In the genomic region with DNA sequence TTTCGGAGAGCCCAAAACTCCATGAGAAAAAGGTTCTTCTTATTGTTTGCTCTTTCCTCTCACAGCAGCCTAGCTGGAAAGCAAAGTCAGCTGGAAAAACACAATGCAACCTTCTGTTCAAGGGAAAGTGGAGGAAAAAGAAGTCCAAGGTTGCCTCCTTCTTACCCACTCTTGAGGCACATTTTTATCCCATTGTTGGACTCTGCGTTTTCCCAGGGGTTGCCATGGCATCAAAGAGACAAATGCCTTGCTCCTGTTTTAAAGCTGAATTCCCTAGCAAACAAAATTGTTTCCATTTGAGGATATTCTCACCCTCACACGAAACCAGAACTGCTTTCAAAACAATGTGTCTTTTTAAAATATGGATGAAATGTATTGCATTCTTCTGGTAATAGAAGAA, we compare ENCODE assay signal across 24 cellular contexts. TPM values are rescaled to one million over a fixed set of nuclear protein-coding genes. Genes with fewer than 3 reads are reported as not detected.
DNase-seq lines count a peak whose midpoint lies in the region; ATAC-seq, FAIRE-seq and TF ChIP-seq lines count a peak whose summit lies in the region.
"Had no signal": no experiment of that assay in that cellular context is flagged by ENCODE, and none has a peak within 500 bp of the region (broad histone marks: within the 10 kb centered on the region; RNA-seq: fewer than 3 reads in every experiment).

No MANE protein-coding gene starts in this region.

- TF ChIP-seq EP300 in K562 (IDR thresholded peaks at IDR 0.05; ENCODE audit: low read length) = no peak

- peak overlapping the region; percentile 11 for H3K27ac Mint-ChIP-seq in type B pancreatic cell
- H3K27ac Mint-ChIP-seq in activated naive CD8-positive, alpha-beta T cell treated with anti-CD3 and anti-CD28 coated beads, Interleukin-2, amount 50 U/mL, for 24 hours = no peak overlapping the region
- H3K27ac Mint-ChIP-seq: activated CD4-positive, alpha-beta memory T cell treated with anti-CD3 and anti-CD28 coated beads for 36 hours; activated naive CD4-positive, alpha-beta T cell treated with anti-CD3 and anti-CD28 coated beads for 36 hours; CD14-positive monocyte; immature natural killer cell; stimulated activated naive B cell treated with anti-CD40 and anti-IgM and Interleukin-4, amounts not matched to agents 10 μg/mL and 1 μg/mL and 100 μg/mL, for 72 hours; T-helper 1 cell treated with Interleukin-12 subunit alpha and Interleukin-12 subunit beta and Interleukin-4 antibody, amounts not matched to agents 30 μg/mL and 1 μg/mL, for 36 hours had no signal

- POLR2A ChIA-PET in K562 (lab: Yijun Ruan, JAX) = interaction anchor here (0.8 to 1.9 kb wide), 4 partner anchors 11 to 473 kb away, joined by 3 to 7 read pairs (median 4); no protein-coding TSS in a partner anchor

- no peak for FAIRE-seq in K562 (lab: Jason Lieb, UNC)
- FAIRE-seq: A204.1 had no signal

- no peak for TF ChIP-seq POLR2A in K562 (conservative IDR thresholded peaks at IDR 0.05)

- ATAC-seq in heart right ventricle = peak in 1 of 8 donors; percentile 24
- ATAC-seq in K562 = no peak; the same call in 1 of the 3 replicates
- no peak for ATAC-seq in activated naive CD8-positive, alpha-beta T cell treated with anti-CD3 and anti-CD28 coated beads, Interleukin-2, amount 50 U/mL, for 24 hours
- ATAC-seq: stimulated activated naive B cell treated with anti-CD40 and anti-IgM and Interleukin-4, amounts not matched to agents 10 μg/mL and 1 μg/mL and 100 μg/mL, for 72 hours had no signal

- no peaks in the 10 kb centered on the region for H3K27me3 ChIP-seq in heart right ventricle
- no peaks in the 10 kb centered on the region for H3K27me3 ChIP-seq in K562 (ENCODE audit: control insufficient read depth in 2 of 2, insufficient read depth in 2 of 2, low read length in 2 of 2)
- H3K27me3 ChIP-seq: thyroid gland had no signal

- H3K4me1 Mint-ChIP-seq in type B pancreatic cell (ENCODE audit: unreplicated experiment) = no peaks in the 10 kb centered on the region
- H3K4me1 Mint-ChIP-seq in activated naive CD8-positive, alpha-beta T cell treated with anti-CD3 and anti-CD28 coated beads, Interleukin-2, amount 50 U/mL, for 24 hours = no peaks in the 10 kb centered on the region
- H3K4me1 Mint-ChIP-seq: CD14-positive monocyte; immature natural killer cell; stimulated activated naive B cell treated with anti-CD40 and anti-IgM and Interleukin-4, amounts not matched to agents 10 μg/mL and 1 μg/mL and 100 μg/mL, for 72 hours had no signal

- H3K27me3 Mint-ChIP-seq in type B pancreatic cell = no peaks in the 10 kb centered on the region
- H3K27me3 Mint-ChIP-seq in activated naive CD8-positive, alpha-beta T cell treated with anti-CD3 and anti-CD28 coated beads, Interleukin-2, amount 50 U/mL, for 24 hours = no peaks in the 10 kb centered on the region
- H3K27me3 Mint-ChIP-seq: activated CD4-positive, alpha-beta memory T cell treated with anti-CD3 and anti-CD28 coated beads for 36 hours; brain had no signal

- WGBS in heart right ventricle, 2 donors = 56 to 59% methylated on average over 3 of the region's 3 CpGs
- 20% methylated on average over 3 of the region's 3 CpGs for WGBS in K562 (ENCODE audit: insufficient coverage, low coverage, missing lambda C conversion rate)

- H3K36me3 ChIP-seq in heart right ventricle = no peaks in the 10 kb centered on the region
- no peaks in the 10 kb centered on the region for H3K36me3 ChIP-seq in K562 (ENCODE audit: control insufficient read depth, insufficient read depth, low read length)
- H3K36me3 ChIP-seq: thyroid gland had no signal

- TF ChIP-seq RAD21 in K562 (CRISPR knock-in tag; conservative IDR thresholded peaks at IDR 0.05 in 1 of 2, IDR thresholded peaks at IDR 0.05 in 1 of 2) = no peak

- in situ Hi-C loops in K562 (cut with MboI) = no loop called here

- H3K9me3 Mint-ChIP-seq in type B pancreatic cell = no peaks in the 10 kb centered on the region
- H3K9me3 Mint-ChIP-seq in activated naive CD8-positive, alpha-beta T cell treated with anti-CD3 and anti-CD28 coated beads, Interleukin-2, amount 50 U/mL, for 24 hours = no peaks in the 10 kb centered on the region
- H3K9me3 Mint-ChIP-seq: activated CD4-positive, alpha-beta memory T cell treated with anti-CD3 and anti-CD28 coated beads for 36 hours; activated naive CD4-positive, alpha-beta T cell treated with anti-CD3 and anti-CD28 coated beads for 36 hours; brain; T-helper 1 cell treated with Interleukin-12 subunit alpha and Interleukin-12 subunit beta and Interleukin-4 antibody, amounts not matched to agents 30 μg/mL and 1 μg/mL, for 36 hours had no signal

- H3K79me2 ChIP-seq in K562 (ENCODE audit: control insufficient read depth, insufficient read depth, low read length) = no peaks in the 10 kb centered on the region

- DNase-seq in heart right ventricle (no peak), cardiac septum (ENCODE audit: low spot score) (no peak), K562 (ENCODE audit: extremely low read depth in 1 of 4, low spot score in 3 of 4) (peak in 1 of 4 experiments; percentile 21), medulla oblongata (ENCODE audit: extremely low spot score) (peak; percentile 5), type B pancreatic cell (ENCODE audit: extremely low spot score, unreplicated experiment) (no peak), RPMI8226 (no peak), HT-29 (ENCODE audit: low spot score) (no peak)
- DNase-seq in activated naive CD8-positive, alpha-beta T cell treated with anti-CD3 and anti-CD28 coated beads, Interleukin-2, amount 50 U/mL, for 24 hours = no peak
- DNase-seq: activated CD4-positive, alpha-beta memory T cell treated with anti-CD3 and anti-CD28 coated beads for 36 hours; activated naive CD4-positive, alpha-beta T cell treated with anti-CD3 and anti-CD28 coated beads for 36 hours; DMS153; GOT3; immature natural killer cell; KBM-7; mesendoderm; NCI-H1092; NCI-H524 treated with DMSO at 0.1 percent for 48 hours; stimulated activated naive B cell treated with anti-CD40 and anti-IgM and Interleukin-4, amounts not matched to agents 10 μg/mL and 1 μg/mL and 100 μg/mL, for 72 hours; thyroid gland had no signal

- no TSS peak for BruUV-seq in K562 (replicated peaks; lab: Mats Ljungman, UMichigan)

- no peaks in the 10 kb centered on the region for H4K20me1 ChIP-seq in K562 (replicated peaks; ENCODE audit: control insufficient read depth, insufficient read depth, low read length)

- peak overlapping the region in 1 of 2 experiments; percentile 34; a peak in 1 of 4 replicates for H3K9ac ChIP-seq in K562 (ENCODE audit: insufficient read depth in 1 of 2, low read depth in 2 of 2, low read length in 2 of 2)

- CTCF ChIA-PET in K562 (lab: Yijun Ruan, JAX; ENCODE audit: low intra/inter-chr PET ratio) = no interaction called here

- peak overlapping the region; percentile 93 for H2AFZ ChIP-seq in K562 (ENCODE audit: low read depth, low read length)

- H3K27ac ChIP-seq in heart right ventricle (peak overlapping the region in 7 of 10 donors; percentile 18 to 72 (median 60)), K562 (ENCODE audit: extremely low read depth, low read depth, low read length) (peak overlapping the region; percentile 75)
- H3K27ac ChIP-seq: epithelial cell of prostate, thyroid gland had no signal

- H3K4me3 ChIP-seq in heart right ventricle (no peak overlapping the region), K562 (no peak overlapping the region)
- H3K4me3 ChIP-seq: thyroid gland had no signal

- peaks cover 2 to 60% (median 33%) of the 10 kb centered on the region in 9 donors for H3K4me1 ChIP-seq in heart right ventricle
- peaks cover 6 to 31% of the 10 kb centered on the region in 2 experiments; a peak in 4 of 5 replicates for H3K4me1 ChIP-seq in K562 (replicated peaks in 1 of 2; ENCODE audit: control insufficient read depth in 2 of 2, insufficient read depth in 2 of 2, low read length in 2 of 2)
- H3K4me1 ChIP-seq: thyroid gland had no signal

- no peaks in the 10 kb centered on the region for H3K9me1 ChIP-seq in K562 (ENCODE audit: control insufficient read depth, insufficient read depth, low read length)

- no peaks in the 10 kb centered on the region for H3K36me3 Mint-ChIP-seq in type B pancreatic cell
- no peaks in the 10 kb centered on the region for H3K36me3 Mint-ChIP-seq in activated naive CD8-positive, alpha-beta T cell treated with anti-CD3 and anti-CD28 coated beads, Interleukin-2, amount 50 U/mL, for 24 hours (ENCODE audit: low read depth)
- H3K36me3 Mint-ChIP-seq: activated CD4-positive, alpha-beta memory T cell treated with anti-CD3 and anti-CD28 coated beads for 36 hours; brain; CD14-positive monocyte; immature natural killer cell; stimulated activated naive B cell treated with anti-CD40 and anti-IgM and Interleukin-4, amounts not matched to agents 10 μg/mL and 1 μg/mL and 100 μg/mL, for 72 hours had no signal

- TF ChIP-seq CTCF in heart right ventricle (IDR thresholded peaks at IDR 0.05) (no peak), K562 (IDR thresholded peaks at IDR 0.05 in 2 of 3, conservative IDR thresholded peaks at IDR 0.05 in 1 of 3; ENCODE audit: insufficient read depth in 2 of 3, low read depth in 1 of 3, low read length in 3 of 3) (no peak), type B pancreatic cell (conservative IDR thresholded peaks at IDR 0.05) (no peak)

- intact Hi-C loops in heart right ventricle (cut with DNase I) (loop anchor here in 5 of 10 donors (5.0 to 10.0 kb wide), 3 partner anchors 37 to 84 kb away; partner anchors contain the start of gene PALMD (in 1 of the 5)), cardiac septum (cut with DNase I) (loop anchor here (5.0 kb wide), 1 partner anchor 118 kb away; no protein-coding TSS in a partner anchor), K562 (cut with micrococcal nuclease) (no loop called here)

- no peak overlapping the region for H3K4me3 Mint-ChIP-seq in type B pancreatic cell
- no peak overlapping the region for H3K4me3 Mint-ChIP-seq in activated naive CD8-positive, alpha-beta T cell treated with anti-CD3 and anti-CD28 coated beads, Interleukin-2, amount 50 U/mL, for 24 hours
- H3K4me3 Mint-ChIP-seq: activated CD4-positive, alpha-beta memory T cell treated with anti-CD3 and anti-CD28 coated beads for 36 hours; activated naive CD4-positive, alpha-beta T cell treated with anti-CD3 and anti-CD28 coated beads for 36 hours; CD14-positive monocyte; immature natural killer cell; stimulated activated naive B cell treated with anti-CD40 and anti-IgM and Interleukin-4, amounts not matched to agents 10 μg/mL and 1 μg/mL and 100 μg/mL, for 72 hours; T-helper 1 cell treated with Interleukin-12 subunit alpha and Interleukin-12 subunit beta and Interleukin-4 antibody, amounts not matched to agents 30 μg/mL and 1 μg/mL, for 36 hours had no signal

- H3K9me3 ChIP-seq in heart right ventricle (peaks cover 0 to 4% (median 0%) of the 10 kb centered on the region in 11 donors), K562 (replicated peaks; ENCODE audit: control insufficient read depth, insufficient read depth, low read depth, low read length) (0 out of 2 replicates have a peak, but pooled peaks cover 7% of the 10 kb centered on the region)
- H3K9me3 ChIP-seq: thyroid gland had no signal

- H3K4me2 ChIP-seq in K562 (ENCODE audit: insufficient read depth, low read length) = 0 out of 2 replicates have a peak overlapping the region, but pooled peaks have one; percentile 30

RNA-seq across cellular contexts. Expression of gene PALMD, which starts 45.1 kb away (rescaled TPM):
- 100 to 1,000 TPM in 7 of 10 donors, 10 to 100 TPM in 3; 82.5 to 173 (median 121) TPM for total RNA-seq in heart right ventricle
- polyA plus RNA-seq in heart right ventricle = 100 to 1,000 TPM in 1 of 2 donors, 10 to 100 TPM in 1; 81.2 to 194 TPM
- total RNA-seq in cardiac septum = 67.0 TPM
- 1.6 and 2.4 TPM in 2 replicates for total RNA-seq in K562 (2011; cell fraction: chromatin; rRNA removed; ENCODE audit: low replicate concordance)
- total RNA-seq in K562 (2011; cell fraction: nucleolus; rRNA removed) = 0.67 and 1.2 TPM in 2 replicates
- 1.6 and 4.3 TPM in 2 replicates for total RNA-seq in K562 (2011; cell fraction: nucleoplasm; rRNA removed)
- total RNA-seq in K562 (2014; rRNA removed) = 5.4 and 5.7 TPM in 2 replicates
- 8.4 and 8.6 TPM in 2 replicates for total RNA-seq in K562 (2014; rRNA removed; fragmentation: Illumina TruSeq; extraction: Trizol)
- total RNA-seq in K562 (2015; rRNA removed; fragmentation: Illumina TruSeq; extraction: Trizol) = 12.1 and 13.5 TPM in 2 replicates
- 3.5 and 4.0 TPM in 2 replicates for total RNA-seq in K562 (2021)
- 0.19 and 3.3 TPM in 2 replicates for polyA plus RNA-seq in K562 (2011; rRNA removed)
- 0.06 and 0.76 TPM in 2 replicates for polyA plus RNA-seq in K562 (2011; cell fraction: cytosol; rRNA removed)
- 0.20 and 2.5 TPM in 2 replicates for polyA plus RNA-seq in K562 (2011; cell fraction: nucleus; rRNA removed)
- 3.8 and 4.5 TPM in 2 replicates for polyA plus RNA-seq in K562 (2012)
- polyA plus RNA-seq in K562 (2014; fragmentation: Illumina TruSeq; extraction: Trizol) = 7.9 and 12.2 TPM in 2 replicates
- polyA plus RNA-seq in K562 (2014; fragmentation: Nextera tagmentation; extraction: Ambion mirVana) = 1 to 10 TPM; 2.7 to 6.5 TPM
- polyA plus RNA-seq in K562 (2014; rRNA removed) = 4.5 and 4.9 TPM in 2 replicates
- polyA minus RNA-seq in K562 (2011; rRNA and poly(A)+ RNA removed) = 0.24 and 3.3 TPM in 2 replicates
- polyA minus RNA-seq in K562 (2011; cell fraction: cytosol; rRNA and poly(A)+ RNA removed) = 2.2 TPM in 1 of 2 replicates, not detected in the other
- polyA minus RNA-seq in K562 (2011; cell fraction: nucleus; rRNA and poly(A)+ RNA removed) = 0.56 and 1.8 TPM in 2 replicates
- 0.33 and 2.0 TPM in 2 replicates for total RNA-seq in type B pancreatic cell (ENCODE audit: low replicate concordance)
- 0.16 and 0.31 TPM in 2 replicates for total RNA-seq in HT-29 (2014; rRNA removed; shearing (Covaris generic))
- total RNA-seq: activated CD4-positive, alpha-beta memory T cell treated with anti-CD3 and anti-CD28 coated beads for 36 hours; activated naive CD4-positive, alpha-beta T cell treated with anti-CD3 and anti-CD28 coated beads for 36 hours had no signal
- polyA plus RNA-seq: CD14-positive monocyte, immature natural killer cell had no signal
